13 cellular contexts compared by ENCODE assay signal in the genomic region with DNA sequence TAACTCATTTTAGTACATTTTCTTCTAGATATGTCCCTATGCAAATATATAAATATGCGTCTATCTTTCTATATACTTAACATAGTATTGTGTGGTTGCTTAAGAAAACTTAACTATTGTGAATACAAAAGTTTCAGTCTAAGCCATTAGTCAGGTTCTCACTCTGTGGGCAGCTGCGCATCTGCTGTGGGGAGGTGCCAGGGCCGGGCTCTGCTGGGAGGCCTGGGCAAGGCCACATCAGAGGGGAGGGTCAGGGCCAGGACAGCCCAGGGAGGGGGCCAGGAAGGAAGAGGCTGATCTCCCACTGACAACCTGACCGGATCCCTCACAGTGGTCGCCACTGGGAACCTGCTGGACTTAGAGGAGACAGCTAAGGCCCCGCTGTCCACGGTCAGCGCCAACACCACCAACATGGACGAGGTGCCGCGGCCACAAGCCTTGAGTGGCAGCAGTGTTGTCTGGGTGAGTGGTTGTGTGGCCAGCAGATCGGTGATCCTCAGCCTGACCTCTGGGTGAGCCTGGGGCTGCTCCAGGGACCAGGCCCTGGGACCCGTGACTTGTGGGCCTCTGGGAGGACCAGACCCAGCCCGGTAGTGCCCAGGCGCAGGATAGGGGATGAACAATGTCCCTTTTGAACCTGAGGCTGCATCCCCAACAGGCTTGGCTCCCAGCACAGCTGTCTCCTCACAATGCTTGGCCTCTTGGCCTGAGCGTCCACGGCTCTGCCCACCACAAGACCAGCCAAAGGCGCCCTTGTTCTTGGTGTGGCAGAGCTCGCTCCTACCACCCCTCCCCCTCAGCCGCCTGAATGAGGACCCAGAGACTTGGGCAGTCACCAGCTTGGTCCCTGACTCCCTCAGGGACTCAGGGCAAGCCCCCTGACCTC. TPM values are rescaled to one million over a fixed set of nuclear protein-coding genes. Genes with fewer than 3 reads are reported as not detected.
DNase-seq lines count a peak whose midpoint lies in the region; ATAC-seq and TF ChIP-seq lines count a peak whose summit lies in the region.
"Had no signal": no experiment of that assay in that cellular context is flagged by ENCODE, and none has a peak within 500 bp of the region (broad histone marks: within the 10 kb centered on the region; RNA-seq: fewer than 3 reads in every experiment).

No MANE protein-coding gene starts in this region.

- H3K27ac ChIP-seq in H9 (ENCODE audit: insufficient read length, low read depth, low read length): no peak overlapping the region

- peak; percentile 11 for ATAC-seq in sciatic nerve

- H3K9me3 Mint-ChIP-seq in H9: no peaks in the 10 kb centered on the region
- H3K9me3 Mint-ChIP-seq in activated CD4-positive, alpha-beta memory T cell treated with anti-CD3 and anti-CD28 coated beads for 36 hours: no peaks in the 10 kb centered on the region

- no peak overlapping the region for H3K23ac ChIP-seq in H9 (ENCODE audit: insufficient read length, low read depth, low read length)

- no peak overlapping the region for H3K4me2 ChIP-seq in H9 (ENCODE audit: insufficient read depth, insufficient read length, low read length)

- no peak overlapping the region for H2AFZ ChIP-seq in H9 (ENCODE audit: low read length)

- no peak overlapping the region for H4K5ac ChIP-seq in H9 (ENCODE audit: insufficient read length, low read depth, low read length)

- no peak overlapping the region for H3K9ac ChIP-seq in H9 (ENCODE audit: extremely low read depth, insufficient read length, low read length)

- H3K9me3 ChIP-seq in H9 (ENCODE audit: control insufficient read depth, low read depth, low read length): no peaks in the 10 kb centered on the region

- no peaks in the 10 kb centered on the region for H4K20me1 ChIP-seq in H9 (ENCODE audit: control insufficient read depth, insufficient read depth, insufficient read length)

- DNase-seq in H9 (no peak), foreskin melanocyte (peak; percentile 93), sciatic nerve (ENCODE audit: low spot score) (no peak), SIG-M5 (lab: John Stamatoyannopoulos, UW) (no peak), cerebellar nuclear complex (lab: John Stamatoyannopoulos, UW) (no peak), NCI-H1105 treated with DMSO at 0.1 percent for 48 hours (lab: John Stamatoyannopoulos, UW) (no peak)
- peak; percentile 51 for DNase-seq in activated CD4-positive, alpha-beta memory T cell treated with anti-CD3 and anti-CD28 coated beads for 36 hours
- no peak for DNase-seq in activated CD8-positive, alpha-beta memory T cell treated with anti-CD3 and anti-CD28 coated beads, Interleukin-2, amount 50 U/mL, for 4 hours
- DNase-seq: activated gamma-delta T cell; DMS 273 treated with DMSO at 0.1 percent for 48 hours; effector CD4-positive, alpha-beta T cell; NCI-H1436 treated with DMSO at 0.1 percent for 48 hours; T-helper 9 cell had no signal

- intact Hi-C loops in activated CD4-positive, alpha-beta memory T cell treated with anti-CD3 and anti-CD28 coated beads for 36 hours (cut with micrococcal nuclease): loop anchor here (5.0 kb wide), 1 partner anchor 234 kb away; no protein-coding TSS in a partner anchor
- intact Hi-C loops in sciatic nerve (cut with DNase I): no loop called here

- no peaks in the 10 kb centered on the region for H3K4me1 ChIP-seq in H9 (ENCODE audit: insufficient read depth, low read length)

- H3K79me1 ChIP-seq in H9 (ENCODE audit: insufficient read depth, low read depth, low read length, poor library complexity, severe bottlenecking): no peaks in the 10 kb centered on the region

- H2BK120ac ChIP-seq in H9 (ENCODE audit: low read depth, low read length, poor library complexity, severe bottlenecking): no peak overlapping the region

- no peak overlapping the region for H4K91ac ChIP-seq in H9 (ENCODE audit: insufficient read length, low read depth, low read length)

- H3K36me3 Mint-ChIP-seq in H9 (ENCODE audit: insufficient read depth in 1 of 3, low read depth in 3 of 3): peaks cover 0 to 23% (median 7%) of the 10 kb centered on the region in 3 experiments; a peak in 3 of 7 replicates
- peaks cover 14% of the 10 kb centered on the region for H3K36me3 Mint-ChIP-seq in activated CD4-positive, alpha-beta memory T cell treated with anti-CD3 and anti-CD28 coated beads for 36 hours

- POLR2A ChIA-PET in activated CD4-positive, alpha-beta memory T cell treated with anti-CD3 and anti-CD28 coated beads for 36 hours (lab: Charles Lee): interaction anchor here (1.0 to 1.2 kb wide), 2 partner anchors 14 to 257 kb away, joined by 3 to 6 read pairs; partner anchors contain the start of gene MTFR1L

- H3K79me2 ChIP-seq in H9 (ENCODE audit: insufficient read depth, low read length): no peaks in the 10 kb centered on the region

- H2BK5ac ChIP-seq in H9 (ENCODE audit: insufficient read length, low read length): no peak overlapping the region

- H3K4me1 Mint-ChIP-seq in H9: peaks cover 27 to 41% of the 10 kb centered on the region in 2 experiments
- peaks cover 89% of the 10 kb centered on the region for H3K4me1 Mint-ChIP-seq in activated CD4-positive, alpha-beta memory T cell treated with anti-CD3 and anti-CD28 coated beads for 36 hours (ENCODE audit: low read depth)

- no peak overlapping the region for H3K4me3 Mint-ChIP-seq in H9
- peak overlapping the region; percentile 62 for H3K4me3 Mint-ChIP-seq in activated CD4-positive, alpha-beta memory T cell treated with anti-CD3 and anti-CD28 coated beads for 36 hours

- no peak overlapping the region for H3K18ac ChIP-seq in H9 (ENCODE audit: insufficient read length, low read depth, low read length)

- no peak overlapping the region for H3T11ph ChIP-seq in H9 (ENCODE audit: low read length)

- no peak overlapping the region for H2BK20ac ChIP-seq in H9 (ENCODE audit: low read depth, low read length, poor library complexity, severe bottlenecking)

- no peaks in the 10 kb centered on the region for H3K27me3 ChIP-seq in H9 (ENCODE audit: insufficient read depth, low read length)

- WGBS in H9 (ENCODE audit: extremely low coverage, insufficient read length, low lambda C conversion rate): no CpG with 5 or more reads among the region's 20 CpGs

- no peaks in the 10 kb centered on the region for H3K23me2 ChIP-seq in H9 (ENCODE audit: insufficient read length, low read depth, low read length, poor library complexity, severe bottlenecking)

- H3K4ac ChIP-seq in H9 (ENCODE audit: low read depth, low read length): no peak overlapping the region

- H4K8ac ChIP-seq in H9 (replicated peaks; ENCODE audit: insufficient read length, low read depth, low read length): no peak overlapping the region

- CTCF ChIA-PET in activated CD4-positive, alpha-beta memory T cell treated with anti-CD3 and anti-CD28 coated beads for 36 hours (lab: Charles Lee): interaction anchor here (1.6 kb wide), 1 partner anchor 10 kb away, joined by 7 read pairs; no protein-coding TSS in a partner anchor

- no peak overlapping the region for H2BK15ac ChIP-seq in H9 (ENCODE audit: low read depth, low read length)

- H3K14ac ChIP-seq in H9 (ENCODE audit: insufficient read depth, low read length): peak overlapping the region; percentile 5; the same call in 1 of the 2 replicates

- H2AK5ac ChIP-seq in H9 (ENCODE audit: insufficient read length, low read length): no peak overlapping the region

- H3K56ac ChIP-seq in H9 (ENCODE audit: insufficient read length, low read depth, low read length): no peak overlapping the region

- H2BK12ac ChIP-seq in H9 (ENCODE audit: insufficient read length, low read depth, low read length): no peak overlapping the region

- TF ChIP-seq CTCF in H9 (conservative IDR thresholded peaks at IDR 0.05): no peak

- H3K27me3 Mint-ChIP-seq in H9 (ENCODE audit: low read depth): no peaks in the 10 kb centered on the region
- no peaks in the 10 kb centered on the region for H3K27me3 Mint-ChIP-seq in activated CD4-positive, alpha-beta memory T cell treated with anti-CD3 and anti-CD28 coated beads for 36 hours

- H3K27ac Mint-ChIP-seq in H9: peak overlapping the region in 1 of 3 experiments; percentile 70; a peak in 1 of 7 replicates
- peak overlapping the region; percentile 85 for H3K27ac Mint-ChIP-seq in activated CD4-positive, alpha-beta memory T cell treated with anti-CD3 and anti-CD28 coated beads for 36 hours

RNA-seq across cellular contexts. Expression of gene LDLRAP1, which starts 20.2 kb away (rescaled TPM):
- total RNA-seq in H9 (2021): 15.7 and 18.9 TPM in 2 replicates
- total RNA-seq in activated CD4-positive, alpha-beta memory T cell treated with anti-CD3 and anti-CD28 coated beads for 36 hours: 10 to 100 TPM; 11.9 to 14.8 TPM
- total RNA-seq in sciatic nerve: 25.0 TPM

RNA-seq across cellular contexts. Expression of gene MAN1C1, which starts 53.0 kb away (rescaled TPM):
- total RNA-seq in H9 (2021) (9.3 and 9.9 TPM in 2 replicates), sciatic nerve (29.4 TPM)
- 1 to 10 TPM; 4.6 to 4.8 TPM for total RNA-seq in activated CD4-positive, alpha-beta memory T cell treated with anti-CD3 and anti-CD28 coated beads for 36 hours

Comparison
In these comparisons a context has a peak if more than half of its experiments do, and no peak if none do; other contexts are left out.
1. DNase-seq: peak in activated CD4-positive, alpha-beta memory T cell treated with anti-CD3 and anti-CD28 coated beads for 36 hours (single experiment) and foreskin melanocyte (single experiment); none in H9 (single experiment), sciatic nerve (single experiment), SIG-M5 (single experiment), cerebellar nuclear complex (0 of 2), activated CD8-positive, alpha-beta memory T cell treated with anti-CD3 and anti-CD28 coated beads, Interleukin-2, amount 50 U/mL, for 4 hours (single experiment) and NCI-H1105 treated with DMSO at 0.1 percent for 48 hours (single experiment).